ENCODE assay signal across 15 cellular contexts in genomic region chr6:156905801-156906200, GRCh38.
A peak's percentile ranks its signal among the peaks of the same experiment; 100 is the strongest.
DNase-seq lines count a peak whose midpoint lies in the region; ATAC-seq, FAIRE-seq and TF ChIP-seq lines count a peak whose summit lies in the region.
"Had no signal": no experiment of that assay in that cellular context is flagged by ENCODE, and none has a peak within 500 bp of the region (broad histone marks: within the 10 kb centered on the region; RNA-seq: fewer than 3 reads in every experiment).

No MANE protein-coding gene starts in this region.

- H3K9ac ChIP-seq in K562 (ENCODE audit: insufficient read depth in 1 of 2, low read depth in 2 of 2, low read length in 2 of 2) = no peak overlapping the region

- no peak for TF ChIP-seq RAD21 in K562 (CRISPR knock-in tag; conservative IDR thresholded peaks at IDR 0.05 in 1 of 2, IDR thresholded peaks at IDR 0.05 in 1 of 2)

- no peaks in the 10 kb centered on the region for H3K9me1 ChIP-seq in K562 (ENCODE audit: control insufficient read depth, insufficient read depth, low read length)

- H4K20me1 ChIP-seq in K562 (replicated peaks; ENCODE audit: control insufficient read depth, insufficient read depth, low read length) = peaks cover 7% of the 10 kb centered on the region

- no peak for FAIRE-seq in K562 (lab: Jason Lieb, UNC)
- FAIRE-seq: D721Med, H54 had no signal

- H3K27me3 ChIP-seq in K562 (ENCODE audit: control insufficient read depth in 2 of 2, insufficient read depth in 2 of 2, low read length in 2 of 2) = no peaks in the 10 kb centered on the region
- H3K27me3 ChIP-seq in naive thymus-derived CD4-positive, alpha-beta T cell (ENCODE audit: control insufficient read depth in 2 of 2, insufficient read depth in 2 of 2, low read length in 2 of 2) = no peaks in the 10 kb centered on the region
- H3K27me3 ChIP-seq: SJSA1 had no signal

- H3K36me3 ChIP-seq in HEK293 (ENCODE audit: control insufficient read depth in 2 of 2, insufficient read depth in 1 of 2, low read length in 2 of 2) = 0 out of 3 replicates have a peak, but pooled peaks cover 0 to 5% of the 10 kb centered on the region in 2 experiments
- H3K36me3 ChIP-seq in K562 (ENCODE audit: control insufficient read depth, insufficient read depth, low read length) = peaks cover 9% of the 10 kb centered on the region
- H3K36me3 ChIP-seq in naive thymus-derived CD4-positive, alpha-beta T cell (ENCODE audit: control insufficient read depth in 2 of 3, insufficient read depth in 3 of 3, low read length in 3 of 3) = no peaks in the 10 kb centered on the region

- no peak overlapping the region for H3K4me2 ChIP-seq in K562 (ENCODE audit: insufficient read depth, low read length)

- POLR2A ChIA-PET in HEK293 (lab: Yijun Ruan, JAX) (interaction anchor here (0.7 kb wide), 1 partner anchor 9 kb away, joined by 4 read pairs; no protein-coding TSS in a partner anchor), K562 (lab: Yijun Ruan, JAX) (interaction anchor here (1.0 to 2.0 kb wide), 3 partner anchors 8 to 19 kb away, joined by 4 to 11 read pairs (median 7); no protein-coding TSS in a partner anchor)
- POLR2A ChIA-PET in naive thymus-derived CD4-positive, alpha-beta T cell (lab: Charles Lee) = no interaction called here

- BruUV-seq in K562 (replicated peaks; lab: Mats Ljungman, UMichigan) = no TSS peak

- H3K36me3 Mint-ChIP-seq in activated T-cell treated with anti-CD3 and anti-CD28 coated beads, Interleukin-2, amount 50 U/mL, for 24 hours (ENCODE audit: low read depth) = peaks cover 55% of the 10 kb centered on the region
- peaks cover 22% of the 10 kb centered on the region for H3K36me3 Mint-ChIP-seq in activated T-cell treated with anti-CD3 and anti-CD28 coated beads, Interleukin-2, amount 50 U/mL, for 4 hours (ENCODE audit: insufficient read depth)
- H3K36me3 Mint-ChIP-seq in naive thymus-derived CD4-positive, alpha-beta T cell = peaks cover 0 to 35% (median 5%) of the 10 kb centered on the region in 5 donors
- H3K36me3 Mint-ChIP-seq in activated T-helper 1 cell treated with anti-CD3 and anti-CD28 coated beads, Interleukin-12 subunit alpha, Interleukin-12 subunit beta, Interleukin-2, Interleukin-4 antibody, amounts not matched to agents 30 ng/mL and 10 ng/mL and 1 ng/mL, durations not matched to agents 14 hours and 24 hours and 36 hours (ENCODE audit: low read depth) = peaks cover 5% of the 10 kb centered on the region

- H3K4me3 ChIP-seq in HEK293 (ENCODE audit: low read depth, low read length) = no peak overlapping the region
- H3K4me3 ChIP-seq in K562 = no peak overlapping the region
- H3K4me3 ChIP-seq in naive thymus-derived CD4-positive, alpha-beta T cell (ENCODE audit: low read length) = no peak overlapping the region
- H3K4me3 ChIP-seq: SJSA1 had no signal

- H3K4me1 ChIP-seq in HEK293 (ENCODE audit: control insufficient read depth, insufficient read depth, low read length) (peaks cover 26% of the 10 kb centered on the region), K562 (replicated peaks in 1 of 2; ENCODE audit: control insufficient read depth in 2 of 2, insufficient read depth in 2 of 2, low read length in 2 of 2) (peaks cover 4 to 15% of the 10 kb centered on the region in 2 experiments; a peak in 3 of 5 replicates)
- peaks cover 7 to 16% of the 10 kb centered on the region in 2 donors for H3K4me1 ChIP-seq in naive thymus-derived CD4-positive, alpha-beta T cell (ENCODE audit: control insufficient read depth in 2 of 2, insufficient read depth in 2 of 2, low read length in 2 of 2)
- H3K4me1 ChIP-seq: SJSA1 had no signal

- CTCF ChIA-PET in HEK293 (lab: Yijun Ruan, JAX) (interaction anchor here (0.6 to 1.1 kb wide), 3 partner anchors 15 to 389 kb away, joined by 3 to 9 read pairs (median 5); no protein-coding TSS in a partner anchor), K562 (lab: Yijun Ruan, JAX; ENCODE audit: low intra/inter-chr PET ratio) (no interaction called here)
- CTCF ChIA-PET in naive thymus-derived CD4-positive, alpha-beta T cell (lab: Charles Lee) = no interaction called here

- TF ChIP-seq POLR2A in K562 (conservative IDR thresholded peaks at IDR 0.05) = no peak

- WGBS in K562 (ENCODE audit: insufficient coverage, low coverage, missing lambda C conversion rate) = 7% methylated on average over 1 of the region's 1 CpG

- peak overlapping the region; percentile 38 for H3K27ac Mint-ChIP-seq in activated T-cell treated with anti-CD3 and anti-CD28 coated beads, Interleukin-2, amount 50 U/mL, for 24 hours
- H3K27ac Mint-ChIP-seq in naive thymus-derived CD4-positive, alpha-beta T cell = peak overlapping the region in 5 of 9 donors; percentile 20 to 69 (median 35)
- no peak overlapping the region for H3K27ac Mint-ChIP-seq in activated T-helper 1 cell treated with anti-CD3 and anti-CD28 coated beads, Interleukin-12 subunit alpha, Interleukin-12 subunit beta, Interleukin-2, Interleukin-4 antibody, amounts not matched to agents 30 ng/mL and 10 ng/mL and 1 ng/mL, durations not matched to agents 14 hours and 24 hours and 36 hours

- in situ Hi-C loops in K562 (cut with MboI) = no loop called here

- H3K9me3 Mint-ChIP-seq in activated T-cell treated with anti-CD3 and anti-CD28 coated beads, Interleukin-2, amount 50 U/mL, for 24 hours = no peaks in the 10 kb centered on the region
- no peaks in the 10 kb centered on the region for H3K9me3 Mint-ChIP-seq in activated T-cell treated with anti-CD3 and anti-CD28 coated beads, Interleukin-2, amount 50 U/mL, for 4 hours
- H3K9me3 Mint-ChIP-seq in naive thymus-derived CD4-positive, alpha-beta T cell = no peaks in the 10 kb centered on the region
- no peaks in the 10 kb centered on the region for H3K9me3 Mint-ChIP-seq in activated T-helper 1 cell treated with anti-CD3 and anti-CD28 coated beads, Interleukin-12 subunit alpha, Interleukin-12 subunit beta, Interleukin-2, Interleukin-4 antibody, amounts not matched to agents 30 ng/mL and 10 ng/mL and 1 ng/mL, durations not matched to agents 14 hours and 24 hours and 36 hours

- H3K79me2 ChIP-seq in K562 (ENCODE audit: control insufficient read depth, insufficient read depth, low read length) = peaks cover 13% of the 10 kb centered on the region; the same call in 1 of the 3 replicates

- no peak for DNase-seq in activated T-cell treated with anti-CD3 and anti-CD28 coated beads, Interleukin-2, amount 50 U/mL, for 24 hours
- DNase-seq in activated T-cell treated with anti-CD3 and anti-CD28 coated beads, Interleukin-2, amount 50 U/mL, for 4 hours = no peak
- DNase-seq in K562 (ENCODE audit: extremely low read depth in 1 of 4, low spot score in 3 of 4) (no peak), Kasumi-1 (lab: John Stamatoyannopoulos, UW) (no peak)
- no peak for DNase-seq in naive thymus-derived CD4-positive, alpha-beta T cell
- no peak for DNase-seq in activated T-helper 1 cell treated with anti-CD3 and anti-CD28 coated beads, Interleukin-12 subunit alpha, Interleukin-12 subunit beta, Interleukin-2, Interleukin-4 antibody, amounts not matched to agents 30 ng/mL and 10 ng/mL and 1 ng/mL, durations not matched to agents 14 hours and 24 hours and 36 hours (ENCODE audit: low spot score)
- DNase-seq: NCI-H1417 treated with DMSO at 0.1 percent for 48 hours, NCI-H2029, NCI-H524 had no signal

- TF ChIP-seq CTCF in HEK293 (tag by site-specific recombination; IDR thresholded peaks at IDR 0.05) = no peak
- TF ChIP-seq CTCF in K562 (IDR thresholded peaks at IDR 0.05 in 2 of 3, conservative IDR thresholded peaks at IDR 0.05 in 1 of 3; ENCODE audit: insufficient read depth in 2 of 3, low read depth in 1 of 3, low read length in 3 of 3) = no peak

- H2AFZ ChIP-seq in K562 (ENCODE audit: low read depth, low read length) = no peak overlapping the region

- H3K27ac ChIP-seq in HEK293 (ENCODE audit: extremely low read depth, low read depth, low read length) = no peak overlapping the region
- no peak overlapping the region for H3K27ac ChIP-seq in K562 (ENCODE audit: extremely low read depth, low read depth, low read length)
- H3K27ac ChIP-seq in naive thymus-derived CD4-positive, alpha-beta T cell (ENCODE audit: low read depth, low read length) = no peak overlapping the region
- H3K27ac ChIP-seq: C4-2B, SJSA1 had no signal

- no peaks in the 10 kb centered on the region for H3K27me3 Mint-ChIP-seq in activated T-cell treated with anti-CD3 and anti-CD28 coated beads, Interleukin-2, amount 50 U/mL, for 24 hours
- H3K27me3 Mint-ChIP-seq in activated T-cell treated with anti-CD3 and anti-CD28 coated beads, Interleukin-2, amount 50 U/mL, for 4 hours (ENCODE audit: low read depth) = no peaks in the 10 kb centered on the region
- no peaks in the 10 kb centered on the region for H3K27me3 Mint-ChIP-seq in naive thymus-derived CD4-positive, alpha-beta T cell
- no peaks in the 10 kb centered on the region for H3K27me3 Mint-ChIP-seq in activated T-helper 1 cell treated with anti-CD3 and anti-CD28 coated beads, Interleukin-12 subunit alpha, Interleukin-12 subunit beta, Interleukin-2, Interleukin-4 antibody, amounts not matched to agents 30 ng/mL and 10 ng/mL and 1 ng/mL, durations not matched to agents 14 hours and 24 hours and 36 hours (ENCODE audit: insufficient read depth)

- H3K4me1 Mint-ChIP-seq in activated T-cell treated with anti-CD3 and anti-CD28 coated beads, Interleukin-2, amount 50 U/mL, for 24 hours (ENCODE audit: low read depth) = peaks cover 56% of the 10 kb centered on the region
- peaks cover 59% of the 10 kb centered on the region for H3K4me1 Mint-ChIP-seq in activated T-cell treated with anti-CD3 and anti-CD28 coated beads, Interleukin-2, amount 50 U/mL, for 4 hours (ENCODE audit: low read depth)
- peaks cover 22 to 85% (median 76%) of the 10 kb centered on the region in 7 donors for H3K4me1 Mint-ChIP-seq in naive thymus-derived CD4-positive, alpha-beta T cell
- H3K4me1 Mint-ChIP-seq in activated T-helper 1 cell treated with anti-CD3 and anti-CD28 coated beads, Interleukin-12 subunit alpha, Interleukin-12 subunit beta, Interleukin-2, Interleukin-4 antibody, amounts not matched to agents 30 ng/mL and 10 ng/mL and 1 ng/mL, durations not matched to agents 14 hours and 24 hours and 36 hours (ENCODE audit: low read depth) = peaks cover 20% of the 10 kb centered on the region

- intact Hi-C loops in K562 (cut with micrococcal nuclease) = no loop called here
- intact Hi-C loops in naive thymus-derived CD4-positive, alpha-beta T cell (cut with micrococcal nuclease) = no loop called here
- intact Hi-C loops in activated T-helper 1 cell treated with anti-CD3 and anti-CD28 coated beads, Interleukin-12 subunit alpha, Interleukin-12 subunit beta, Interleukin-2, Interleukin-4 antibody, amounts not matched to agents 30 ng/mL and 10 ng/mL and 1 ng/mL, durations not matched to agents 14 hours and 24 hours and 36 hours (cut with micrococcal nuclease) = no loop called here

- H3K4me3 Mint-ChIP-seq in activated T-cell treated with anti-CD3 and anti-CD28 coated beads, Interleukin-2, amount 50 U/mL, for 24 hours = no peak overlapping the region
- no peak overlapping the region for H3K4me3 Mint-ChIP-seq in activated T-cell treated with anti-CD3 and anti-CD28 coated beads, Interleukin-2, amount 50 U/mL, for 4 hours
- no peak overlapping the region for H3K4me3 Mint-ChIP-seq in naive thymus-derived CD4-positive, alpha-beta T cell
- H3K4me3 Mint-ChIP-seq in activated T-helper 1 cell treated with anti-CD3 and anti-CD28 coated beads, Interleukin-12 subunit alpha, Interleukin-12 subunit beta, Interleukin-2, Interleukin-4 antibody, amounts not matched to agents 30 ng/mL and 10 ng/mL and 1 ng/mL, durations not matched to agents 14 hours and 24 hours and 36 hours = no peak overlapping the region

- no peak for TF ChIP-seq EP300 in K562 (IDR thresholded peaks at IDR 0.05; ENCODE audit: low read length)

- ATAC-seq in activated T-cell treated with anti-CD3 and anti-CD28 coated beads, Interleukin-2, amount 50 U/mL, for 4 hours = no peak
- ATAC-seq in K562 = peak; percentile 54; the same call in 2 of the 3 replicates
- no peak for ATAC-seq in naive thymus-derived CD4-positive, alpha-beta T cell
- no peak for ATAC-seq in HG02798 (IDR thresholded peaks at IDR 0.05; ENCODE audit: poor library complexity, unreplicated experiment)

- H3K9me3 ChIP-seq in HEK293 (ENCODE audit: control insufficient read depth, insufficient read depth, low read depth, low read length) = no peaks in the 10 kb centered on the region
- no peaks in the 10 kb centered on the region for H3K9me3 ChIP-seq in K562 (replicated peaks; ENCODE audit: control insufficient read depth, insufficient read depth, low read depth, low read length)
- no peaks in the 10 kb centered on the region for H3K9me3 ChIP-seq in naive thymus-derived CD4-positive, alpha-beta T cell (ENCODE audit: control insufficient read depth in 2 of 3, low read length in 3 of 3)
- H3K9me3 ChIP-seq: SJSA1 had no signal
